8 cellular contexts compared by ENCODE assay signal in the genomic region with DNA sequence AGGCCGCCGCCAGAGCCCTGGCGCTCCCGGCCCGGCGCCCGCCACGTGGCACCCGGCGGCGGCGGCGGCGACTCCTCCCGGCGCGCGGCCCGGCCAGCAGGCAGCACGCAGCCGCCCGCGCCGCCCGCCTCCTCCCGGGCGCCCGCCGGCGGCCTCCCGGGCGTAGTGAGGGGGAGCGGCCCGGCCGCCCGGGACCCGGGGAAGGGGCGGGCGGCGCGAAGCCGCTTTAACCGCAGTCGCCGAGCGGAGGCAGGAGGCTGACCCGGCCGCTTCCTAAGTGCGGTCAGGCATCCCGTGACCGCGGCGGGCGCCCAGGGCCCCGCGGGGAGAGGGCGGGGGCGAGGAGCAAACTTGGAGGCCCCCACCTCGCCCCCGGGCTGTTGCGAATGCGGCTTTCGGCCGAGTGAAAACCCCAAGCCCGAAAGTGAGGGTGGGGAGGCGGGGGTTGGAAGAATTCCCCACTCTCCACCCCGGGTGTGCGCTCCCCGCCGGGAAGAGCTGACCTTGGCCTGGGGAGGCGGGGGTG. TPM values are rescaled to one million over a fixed set of nuclear protein-coding genes. Genes with fewer than 3 reads are reported as not detected.
DNase-seq lines count a peak whose midpoint lies in the region; ATAC-seq and TF ChIP-seq lines count a peak whose summit lies in the region.

No MANE protein-coding gene starts in this region.

- H3K27ac ChIP-seq in urinary bladder (ENCODE audit: low read depth) = peak overlapping the region; percentile 70

- TF ChIP-seq CTCF in foreskin fibroblast (IDR thresholded peaks at IDR 0.05; ENCODE audit: low read depth, low read length) = no peak
- TF ChIP-seq CTCF in neural crest cell (conservative IDR thresholded peaks at IDR 0.05) = no peak

- peaks cover 2% of the 10 kb centered on the region for H3K36me3 Mint-ChIP-seq in activated T-helper 1 cell treated with anti-CD3 and anti-CD28 coated beads, Interleukin-12 subunit alpha, Interleukin-12 subunit beta, Interleukin-2, Interleukin-4 antibody, amounts not matched to agents 30 ng/mL and 10 ng/mL and 1 ng/mL, durations not matched to agents 14 hours and 24 hours and 36 hours (ENCODE audit: low read depth)
- no peaks in the 10 kb centered on the region for H3K36me3 Mint-ChIP-seq in neural crest cell (ENCODE audit: low read depth)

- peak; percentile 30 for ATAC-seq in HG02840 (IDR thresholded peaks at IDR 0.05; ENCODE audit: low FRiP score, unreplicated experiment)

- peaks cover 63% of the 10 kb centered on the region for H3K27me3 Mint-ChIP-seq in activated T-helper 1 cell treated with anti-CD3 and anti-CD28 coated beads, Interleukin-12 subunit alpha, Interleukin-12 subunit beta, Interleukin-2, Interleukin-4 antibody, amounts not matched to agents 30 ng/mL and 10 ng/mL and 1 ng/mL, durations not matched to agents 14 hours and 24 hours and 36 hours (ENCODE audit: insufficient read depth)
- H3K27me3 Mint-ChIP-seq in neural crest cell (ENCODE audit: low read depth) = peaks cover 57% of the 10 kb centered on the region

- peak overlapping the region; percentile 54 to 61 for H3K4me3 ChIP-seq in foreskin fibroblast (ENCODE audit: low read depth in 1 of 2, low read length in 2 of 2)
- peak overlapping the region; percentile 49 for H3K4me3 ChIP-seq in urinary bladder (ENCODE audit: low read depth, low read length)

- intact Hi-C loops in activated T-helper 1 cell treated with anti-CD3 and anti-CD28 coated beads, Interleukin-12 subunit alpha, Interleukin-12 subunit beta, Interleukin-2, Interleukin-4 antibody, amounts not matched to agents 30 ng/mL and 10 ng/mL and 1 ng/mL, durations not matched to agents 14 hours and 24 hours and 36 hours (cut with micrococcal nuclease) = loop anchor here (2.0 to 10.0 kb wide), 5 partner anchors 69 to 1411 kb away; a partner anchor contains a TSS

- peaks cover 80% of the 10 kb centered on the region for H3K4me1 Mint-ChIP-seq in activated T-helper 1 cell treated with anti-CD3 and anti-CD28 coated beads, Interleukin-12 subunit alpha, Interleukin-12 subunit beta, Interleukin-2, Interleukin-4 antibody, amounts not matched to agents 30 ng/mL and 10 ng/mL and 1 ng/mL, durations not matched to agents 14 hours and 24 hours and 36 hours (ENCODE audit: low read depth)
- H3K4me1 Mint-ChIP-seq in neural crest cell = peaks cover 75% of the 10 kb centered on the region

- under 1% methylated on average over 71 of the region's 71 CpGs for WGBS in urinary bladder

- peaks cover 2% of the 10 kb centered on the region for H3K4me1 ChIP-seq in urinary bladder (ENCODE audit: insufficient read depth)

- peak; percentile 57 for DNase-seq in NCI-H2029 (lab: John Stamatoyannopoulos, UW)
- no peak for DNase-seq in NCI-H2029 treated with DMSO at 0.1 percent for 48 hours (lab: John Stamatoyannopoulos, UW)
- DNase-seq in NCI-H69 (lab: John Stamatoyannopoulos, UW) = peak; percentile 93
- peak; percentile 51 for DNase-seq in activated T-helper 1 cell treated with anti-CD3 and anti-CD28 coated beads, Interleukin-12 subunit alpha, Interleukin-12 subunit beta, Interleukin-2, Interleukin-4 antibody, amounts not matched to agents 30 ng/mL and 10 ng/mL and 1 ng/mL, durations not matched to agents 14 hours and 24 hours and 36 hours (ENCODE audit: low spot score)
- peak; percentile 41 to 61 for DNase-seq in foreskin fibroblast
- peak; percentile 62 for DNase-seq in neural crest cell (ENCODE audit: low read depth, low spot score)

- no peaks in the 10 kb centered on the region for H3K36me3 ChIP-seq in urinary bladder (ENCODE audit: insufficient read depth)

- no peak overlapping the region for H3K27ac Mint-ChIP-seq in activated T-helper 1 cell treated with anti-CD3 and anti-CD28 coated beads, Interleukin-12 subunit alpha, Interleukin-12 subunit beta, Interleukin-2, Interleukin-4 antibody, amounts not matched to agents 30 ng/mL and 10 ng/mL and 1 ng/mL, durations not matched to agents 14 hours and 24 hours and 36 hours
- H3K27ac Mint-ChIP-seq in neural crest cell (ENCODE audit: unreplicated experiment) = no peak overlapping the region

- H3K9me3 Mint-ChIP-seq in activated T-helper 1 cell treated with anti-CD3 and anti-CD28 coated beads, Interleukin-12 subunit alpha, Interleukin-12 subunit beta, Interleukin-2, Interleukin-4 antibody, amounts not matched to agents 30 ng/mL and 10 ng/mL and 1 ng/mL, durations not matched to agents 14 hours and 24 hours and 36 hours = no peaks in the 10 kb centered on the region
- no peaks in the 10 kb centered on the region for H3K9me3 Mint-ChIP-seq in neural crest cell

- no peak overlapping the region for H3K4me3 Mint-ChIP-seq in activated T-helper 1 cell treated with anti-CD3 and anti-CD28 coated beads, Interleukin-12 subunit alpha, Interleukin-12 subunit beta, Interleukin-2, Interleukin-4 antibody, amounts not matched to agents 30 ng/mL and 10 ng/mL and 1 ng/mL, durations not matched to agents 14 hours and 24 hours and 36 hours
- no peak overlapping the region for H3K4me3 Mint-ChIP-seq in neural crest cell

RNA-seq across cellular contexts. Expression of a gene that starts 1.7 kb away (rescaled TPM):
- total RNA-seq in activated T-helper 1 cell treated with anti-CD3 and anti-CD28 coated beads, Interleukin-12 subunit alpha, Interleukin-12 subunit beta, Interleukin-2, Interleukin-4 antibody, amounts not matched to agents 30 ng/mL and 10 ng/mL and 1 ng/mL, durations not matched to agents 14 hours and 24 hours and 36 hours = 2.5 and 2.6 TPM in 2 replicates
- total RNA-seq in neural crest cell (32.6 and 36.2 TPM in 2 replicates), urinary bladder (71.2 TPM)
- polyA plus RNA-seq in urinary bladder = 22.6 TPM
